ENCODE assay signal across 19 cellular contexts in the genomic region with DNA sequence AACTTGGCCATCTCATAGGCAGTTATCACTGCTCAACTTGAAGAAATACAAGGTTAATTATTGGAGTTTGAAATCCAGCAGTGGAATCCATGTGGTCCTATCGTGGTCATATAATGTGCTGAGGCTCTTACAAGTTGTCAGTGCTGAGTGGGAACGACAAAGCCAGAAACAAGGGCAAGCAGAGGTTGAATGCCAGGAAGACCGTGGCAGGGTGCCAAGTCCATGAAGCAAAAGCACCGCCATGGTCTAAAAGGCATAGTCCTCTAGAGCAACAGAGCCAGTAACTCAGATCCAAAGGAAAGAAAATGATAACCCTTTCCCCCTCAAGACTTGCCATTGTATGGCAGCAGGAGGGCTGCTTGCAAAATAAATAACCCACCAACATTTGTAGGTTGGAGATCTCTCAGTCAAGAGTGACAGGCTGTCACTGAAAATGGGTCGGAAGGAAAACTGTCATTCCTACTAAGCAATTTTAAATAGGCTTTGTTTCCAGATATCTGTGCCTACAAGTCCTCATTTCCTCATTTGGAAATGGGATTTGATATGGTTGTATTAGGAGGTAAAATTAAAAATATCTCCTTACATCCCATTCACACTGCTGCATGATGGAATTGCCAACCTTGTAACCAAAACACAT. TPM values are rescaled to one million over a fixed set of nuclear protein-coding genes. Genes with fewer than 3 reads are reported as not detected.
DNase-seq lines count a peak whose midpoint lies in the region; ATAC-seq, FAIRE-seq and TF ChIP-seq lines count a peak whose summit lies in the region.
"Had no signal": no experiment of that assay in that cellular context is flagged by ENCODE, and none has a peak within 500 bp of the region (broad histone marks: within the 10 kb centered on the region; RNA-seq: fewer than 3 reads in every experiment).

No MANE protein-coding gene starts in this region.

- in situ Hi-C loops in ACHN (cut with HindIII; ENCODE audit: low pct_ligation_motif_present, low pct_unique_long_range_greater_than_20kb, low sequenced_read_pairs) = no loop called here

- WGBS in stomach, 5 donors = 32 to 46% (median 37%) methylated on average over 5 of the region's 5 CpGs

- H3K4me1 ChIP-seq in right atrium auricular region (peaks cover 0 to 25% of the 10 kb centered on the region in 2 donors), stomach (peaks cover 0 to 3% (median 0%) of the 10 kb centered on the region in 4 donors)
- H3K4me1 ChIP-seq: vagina had no signal

- H3K27ac ChIP-seq in caudate nucleus (ENCODE audit: low read depth, low read length) (peak overlapping the region; percentile 97), right atrium auricular region (no peak overlapping the region), stomach (no peak overlapping the region)
- H3K27ac ChIP-seq: GM23248, vagina had no signal

- TF ChIP-seq CTCF in right atrium auricular region (IDR thresholded peaks at IDR 0.05) = no peak
- no peak for TF ChIP-seq CTCF in stomach (IDR thresholded peaks at IDR 0.05)

- TF ChIP-seq POLR2A in stomach (IDR thresholded peaks at IDR 0.05) = no peak

- H3K9me3 ChIP-seq in right atrium auricular region (no peaks in the 10 kb centered on the region), stomach (no peaks in the 10 kb centered on the region)
- H3K9me3 ChIP-seq: vagina had no signal

- no peak for FAIRE-seq in frontal cortex (lab: Jason Lieb, UNC)

- TF ChIP-seq EP300 in stomach (IDR thresholded peaks at IDR 0.05) = no peak

- DNase-seq in NCI-H1092 treated with DMSO at 0.1 percent for 48 hours (lab: John Stamatoyannopoulos, UW) = peak; percentile 42
- DNase-seq in caudate nucleus (lab: John Stamatoyannopoulos, UW) = peak in 35 of 61 donors; percentile 6 to 57 (median 25)
- DNase-seq in right atrium auricular region (ENCODE audit: low spot score) = peak; percentile 65
- DNase-seq in stomach = peak; percentile 66
- DNase-seq in ACHN = no peak
- DNase-seq in frontal cortex (ENCODE audit: low spot score in 2 of 2) = no peak
- DNase-seq: activated CD4-positive, alpha-beta T cell treated with anti-CD3 and anti-CD28 coated beads, Interleukin-2, amount 50 U/mL, for 4 hours; effector CD4-positive, alpha-beta T cell; foreskin melanocyte; GM23248; IMR-90; islet precursor cell; NCI-H1436; NCI-H82; stimulated activated CD4-positive, alpha-beta T cell treated with anti-CD3 and anti-CD28 coated beads, Interleukin-4, amount 100 ng/mL, for 1 hour; T1000 had no signal

- no peak overlapping the region for H3K4me3 ChIP-seq in right atrium auricular region
- no peak overlapping the region for H3K4me3 ChIP-seq in stomach
- H3K4me3 ChIP-seq: GM23248, vagina had no signal

- no peak for ATAC-seq in GM18858 (IDR thresholded peaks at IDR 0.05; ENCODE audit: unreplicated experiment)
- ATAC-seq: stimulated activated effector memory CD8-positive, alpha-beta T cell treated with anti-CD3 and anti-CD28 coated beads, Interleukin-12 subunit alpha, Interleukin-12 subunit beta, amount 100 ng/mL, for 72 hours had no signal

- no peaks in the 10 kb centered on the region for H3K27me3 ChIP-seq in right atrium auricular region
- no peaks in the 10 kb centered on the region for H3K27me3 ChIP-seq in stomach
- H3K27me3 ChIP-seq: vagina had no signal

- intact Hi-C loops in stomach (cut with DNase I; ENCODE audit: low total_unique reads) = no loop called here

- H3K36me3 ChIP-seq in right atrium auricular region = no peaks in the 10 kb centered on the region
- H3K36me3 ChIP-seq in stomach = no peaks in the 10 kb centered on the region
- H3K36me3 ChIP-seq: vagina had no signal

RNA-seq across cellular contexts. Expression of a gene that starts 36.4 kb away (rescaled TPM):
- total RNA-seq in right atrium auricular region (10 to 100 TPM; 10.7 to 30.5 TPM), stomach (10 to 100 TPM in 3 of 5 donors, 1 to 10 TPM in 2; 8.5 to 60.5 (median 29.2) TPM), frontal cortex (126 TPM)
- 10 to 100 TPM; 33.8 to 47.2 (median 36.5) TPM for polyA plus RNA-seq in stomach

Comparison
In these comparisons a context has a peak if more than half of its experiments do, and no peak if none do; other contexts are left out.
1. DNase-seq: peak in NCI-H1092 treated with DMSO at 0.1 percent for 48 hours (single experiment), caudate nucleus (35 of 61), right atrium auricular region (single experiment) and stomach (single experiment); none in ACHN (single experiment) and frontal cortex (0 of 2).